Comparison of ENCODE assay signal across 9 cellular contexts in the genomic region with DNA sequence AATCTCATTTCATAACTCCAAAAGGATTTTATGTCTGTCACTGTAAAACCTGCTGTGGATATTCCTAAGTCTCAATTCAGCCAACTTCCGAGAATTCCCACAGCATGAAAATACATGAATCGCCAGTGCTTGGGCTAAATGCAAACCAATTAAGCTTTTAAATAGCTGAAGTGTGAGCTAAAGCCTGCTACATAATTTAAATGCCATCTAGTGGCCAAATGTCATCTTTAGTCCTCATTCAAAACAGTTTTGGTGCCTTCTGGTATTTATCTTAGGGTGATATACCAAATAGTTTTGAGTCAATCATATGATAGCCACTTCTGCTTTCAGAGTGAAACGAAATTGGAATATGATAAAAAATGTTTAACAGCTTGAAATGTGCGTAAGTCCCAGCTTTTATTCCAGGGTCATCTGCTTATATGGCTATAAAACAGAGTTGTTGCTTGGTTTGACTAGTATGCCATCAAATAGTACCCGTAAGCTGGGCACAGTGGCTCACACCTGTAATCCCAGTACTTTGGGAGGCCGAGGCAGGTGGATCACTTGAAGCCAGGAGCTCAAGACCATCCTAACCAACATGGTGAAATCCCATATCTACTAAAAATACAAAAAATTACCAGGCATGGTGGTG. TPM values are rescaled to one million over a fixed set of nuclear protein-coding genes. Genes with fewer than 3 reads are reported as not detected.
DNase-seq lines count a peak whose midpoint lies in the region; ATAC-seq and TF ChIP-seq lines count a peak whose summit lies in the region.
"Had no signal": no experiment of that assay in that cellular context is flagged by ENCODE, and none has a peak within 500 bp of the region (broad histone marks: within the 10 kb centered on the region; RNA-seq: fewer than 3 reads in every experiment).

No MANE protein-coding gene starts in this region.

- no peak overlapping the region for H2AFZ ChIP-seq in mammary epithelial cell (ENCODE audit: low read depth, low read length)

- intact Hi-C loops in mammary epithelial cell (cut with micrococcal nuclease) = loop anchor here (1.0 to 2.0 kb wide), 3 partner anchors 26 to 1051 kb away; a partner anchor contains a TSS

- CTCF ChIA-PET in AG04449 (lab: Yijun Ruan, JAX) = interaction anchor here (0.6 to 8.3 kb wide), 47 partner anchors 9 to 1208 kb away, joined by 3 to 172 read pairs (median 5); a partner anchor contains a TSS
- CTCF ChIA-PET in mammary epithelial cell (lab: Charles Lee; ENCODE audit: low non-redundant PET) = interaction anchor here (0.5 to 1.1 kb wide), 5 partner anchors 244 to 1222 kb away, joined by 3 to 8 read pairs (median 3); no protein-coding TSS in a partner anchor

- ATAC-seq in GM18508 (IDR thresholded peaks at IDR 0.05; ENCODE audit: insufficient read depth, unreplicated experiment) (peak; percentile 81), HG03139 (IDR thresholded peaks at IDR 0.05; ENCODE audit: unreplicated experiment) (peak; percentile 68), left lobe of liver (peak; percentile 92)

- WGBS in mammary epithelial cell (ENCODE audit: low coverage, missing lambda C conversion rate) = 41% methylated on average over 6 of the region's 6 CpGs

- in situ Hi-C loops in mammary epithelial cell (cut with MboI; ENCODE audit: low sequenced_read_pairs in 2 of 2) = loop anchor here (5.0 to 10.0 kb wide), 2 partner anchors 291 to 293 kb away; no protein-coding TSS in a partner anchor

- no peaks in the 10 kb centered on the region for H3K36me3 ChIP-seq in mammary epithelial cell (ENCODE audit: insufficient read depth, low read length)
- H3K36me3 ChIP-seq: HAP-1 had no signal

- no peak overlapping the region for H3K9ac ChIP-seq in mammary epithelial cell (ENCODE audit: insufficient read depth, low read length)

- no peak overlapping the region for H3K4me2 ChIP-seq in mammary epithelial cell (ENCODE audit: insufficient read depth, low read depth, low read length)

- BruUV-seq in mammary epithelial cell (replicated peaks; lab: Mats Ljungman, UMichigan) = no TSS peak

- H3K79me2 ChIP-seq in mammary epithelial cell (ENCODE audit: insufficient read depth, low read length) = no peaks in the 10 kb centered on the region

- TF ChIP-seq CTCF in AG04449 (IDR thresholded peaks at IDR 0.05; ENCODE audit: insufficient read depth, low read length, missing control alignments) (peak; percentile 25), mammary epithelial cell (conservative IDR thresholded peaks at IDR 0.05 in 1 of 2, IDR thresholded peaks at IDR 0.05 in 1 of 2; ENCODE audit: extremely low read depth in 1 of 2, insufficient read depth in 1 of 2, low read depth in 1 of 2, low read length in 2 of 2) (peak; percentile 49 to 58)

- no peaks in the 10 kb centered on the region for H4K20me1 ChIP-seq in mammary epithelial cell (ENCODE audit: insufficient read depth, low read length)

- H3K4me3 ChIP-seq in AG04449 (ENCODE audit: low read depth, low read length) (no peak overlapping the region), mammary epithelial cell (replicated peaks in 1 of 3; ENCODE audit: insufficient read depth in 1 of 3, low read depth in 2 of 3, low read length in 3 of 3) (no peak overlapping the region)
- H3K4me3 ChIP-seq: HAP-1 had no signal

- DNase-seq in AG04449 (ENCODE audit: low read depth, low spot score) (no peak), NCI-H510A treated with DMSO at 0.1 percent for 48 hours (lab: John Stamatoyannopoulos, UW) (peak; percentile 52), mammary epithelial cell (peak; percentile 28), left lobe of liver (ENCODE audit: low spot score) (no peak), NK-92 (lab: John Stamatoyannopoulos, UW; ENCODE audit: unreplicated experiment) (no peak)
- no peak for DNase-seq in activated CD8-positive, alpha-beta memory T cell treated with anti-CD3 and anti-CD28 coated beads for 24 hours

- H3K27ac ChIP-seq in mammary epithelial cell (ENCODE audit: insufficient read depth, low read depth, low read length) = no peak overlapping the region

- dilution Hi-C loops in mammary epithelial cell (cut with HindIII; ENCODE audit: low sequenced_read_pairs) = no loop called here

- H3K4me1 ChIP-seq in mammary epithelial cell (ENCODE audit: insufficient read depth, low read length) = no peaks in the 10 kb centered on the region

- POLR2A ChIA-PET in AG04449 (lab: Yijun Ruan, JAX) = interaction anchor here (1.0 kb wide), 1 partner anchor 41 kb away, joined by 5 read pairs; no protein-coding TSS in a partner anchor

- no peaks in the 10 kb centered on the region for H3K9me3 ChIP-seq in mammary epithelial cell (replicated peaks; ENCODE audit: insufficient read depth, low read length)
- H3K9me3 ChIP-seq: HAP-1 had no signal

- H3K27me3 ChIP-seq in mammary epithelial cell (ENCODE audit: insufficient read depth, low read length) = no peaks in the 10 kb centered on the region

RNA-seq across cellular contexts. Expression of a gene that starts 41.8 kb away (rescaled TPM):
- total RNA-seq in mammary epithelial cell (100 to 1,000 TPM; 127 to 130 TPM), left lobe of liver (39.8 TPM)
- 42.7 TPM for polyA plus RNA-seq in mammary epithelial cell
- 37.7 TPM for polyA minus RNA-seq in mammary epithelial cell

Comparison
In these comparisons a context has a peak if more than half of its experiments do, and no peak if none do; other contexts are left out.
1. DNase-seq: peak in NCI-H510A treated with DMSO at 0.1 percent for 48 hours (single experiment) and mammary epithelial cell (single experiment); none in AG04449 (single experiment), left lobe of liver (single experiment), NK-92 (single experiment) and activated CD8-positive, alpha-beta memory T cell treated with anti-CD3 and anti-CD28 coated beads for 24 hours (single experiment).
2. Peak in every context shown above with its lines, with median percentiles within 50 percentile points of each other: ATAC-seq.